Comparison of ENCODE assay signal across 32 cellular contexts in the genomic region with DNA sequence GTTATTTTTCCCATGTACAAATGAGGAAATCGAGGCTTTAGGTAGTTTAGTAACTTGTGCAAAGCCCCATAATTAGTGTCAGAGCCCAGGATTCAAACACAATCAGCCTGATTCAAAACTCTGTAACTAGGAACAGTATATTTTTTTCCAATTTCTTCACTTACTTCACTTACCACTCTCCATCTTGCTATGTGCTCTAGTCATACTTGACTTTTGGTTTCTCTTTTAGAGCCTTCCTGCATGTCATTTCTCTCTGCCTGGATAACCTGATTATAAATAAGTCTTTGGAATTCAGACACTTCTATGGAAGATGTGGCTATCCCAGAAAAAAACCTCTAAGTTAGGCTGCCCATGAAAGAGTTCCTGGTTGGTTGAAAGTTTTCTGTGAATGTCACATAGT. TPM values are rescaled to one million over a fixed set of nuclear protein-coding genes. Genes with fewer than 3 reads are reported as not detected.
DNase-seq lines count a peak whose midpoint lies in the region; ATAC-seq, FAIRE-seq and TF ChIP-seq lines count a peak whose summit lies in the region.
"Had no signal": no experiment of that assay in that cellular context is flagged by ENCODE, and none has a peak within 500 bp of the region (broad histone marks: within the 10 kb centered on the region; RNA-seq: fewer than 3 reads in every experiment).

No MANE protein-coding gene starts in this region.

- RAD21 ChIA-PET in GM12878 (lab: Charles Lee; ENCODE audit: unreplicated experiment), result no interaction called here

- no peaks in the 10 kb centered on the region for H3K9me3 ChIP-seq in MM.1S (replicated peaks; ENCODE audit: insufficient read depth, low read length)
- H3K9me3 ChIP-seq in GM12878 (replicated peaks; ENCODE audit: control insufficient read depth, insufficient read depth, low read length), result no peaks in the 10 kb centered on the region
- no peaks in the 10 kb centered on the region for H3K9me3 ChIP-seq in A673 (ENCODE audit: low read depth, low read length, poor library complexity, severe bottlenecking)
- H3K9me3 ChIP-seq: BLaER1 treated with 17β-estradiol and CSF1 and Interleukin-3, amounts not matched to agents 10 nM and 100 nM; SJSA1 had no signal

- intact Hi-C loops in GM12878 (cut with micrococcal nuclease; ENCODE audit: unreplicated experiment), result no loop called here
- intact Hi-C loops in A673 (cut with micrococcal nuclease; ENCODE audit: unreplicated experiment), result no loop called here

- H3K4me2 ChIP-seq in MM.1S (ENCODE audit: low read depth, low read length) (peak overlapping the region; percentile 37), GM12878 (ENCODE audit: control insufficient read depth, insufficient read depth) (peak overlapping the region; percentile 25; the same call in 1 of the 2 replicates)
- H3K4me2 ChIP-seq: BLaER1 treated with 17β-estradiol and CSF1 and Interleukin-3, amounts not matched to agents 10 nM and 100 nM; PC-9 had no signal

- ATAC-seq in GM18870 (IDR thresholded peaks at IDR 0.05; ENCODE audit: unreplicated experiment) (peak; percentile 50), HG02623 (IDR thresholded peaks at IDR 0.05; ENCODE audit: unreplicated experiment) (peak; percentile 57), GM12878 (peak; percentile 47; the same call in 2 of the 3 replicates)
- ATAC-seq: T-cell had no signal

- no TSS peak for BruUV-seq in GM12878 (replicated peaks; lab: Mats Ljungman, UMichigan)
- BruUV-seq in A673 (replicated peaks; lab: Mats Ljungman, UMichigan), result no TSS peak

- no peaks in the 10 kb centered on the region for H3K27me3 ChIP-seq in MM.1S (replicated peaks; ENCODE audit: insufficient read depth, low read length)
- H3K27me3 ChIP-seq in GM12878 (replicated peaks in 1 of 2; ENCODE audit: control insufficient read depth in 2 of 2, insufficient read depth in 2 of 2, low read length in 1 of 2), result no peaks in the 10 kb centered on the region
- no peaks in the 10 kb centered on the region for H3K27me3 ChIP-seq in A673 (replicated peaks; ENCODE audit: insufficient read depth, low read depth, low read length, poor library complexity)
- H3K27me3 ChIP-seq: SJSA1 had no signal

- H3K4me1 ChIP-seq in MM.1S (ENCODE audit: low read length), result no peaks in the 10 kb centered on the region
- H3K4me1 ChIP-seq in GM12878 (ENCODE audit: control insufficient read depth, insufficient read depth, low read length), result no peaks in the 10 kb centered on the region
- no peaks in the 10 kb centered on the region for H3K4me1 ChIP-seq in A673 (ENCODE audit: insufficient read depth, low read length, poor library complexity, severe bottlenecking)
- H3K4me1 ChIP-seq: BLaER1 treated with 17β-estradiol and CSF1 and Interleukin-3, amounts not matched to agents 10 nM and 100 nM; SJSA1 had no signal

- H4K20me1 ChIP-seq in MM.1S (ENCODE audit: insufficient read depth, low read length) (no peaks in the 10 kb centered on the region), GM12878 (ENCODE audit: control insufficient read depth, insufficient read depth) (no peaks in the 10 kb centered on the region)
- H4K20me1 ChIP-seq: BLaER1 treated with 17β-estradiol and CSF1 and Interleukin-3, amounts not matched to agents 10 nM and 100 nM had no signal

- H3K9me2 ChIP-seq in MM.1S (replicated peaks; ENCODE audit: insufficient read depth, low read length), result no peaks in the 10 kb centered on the region

- no peaks in the 10 kb centered on the region for H3F3A ChIP-seq in MM.1S (ENCODE audit: insufficient read depth, low read length)

- TF ChIP-seq POLR2A in GM12878 (IDR thresholded peaks at IDR 0.05; ENCODE audit: low read depth, low read length), result no peak

- TF ChIP-seq CTCF in MM.1S (IDR thresholded peaks at IDR 0.05; ENCODE audit: low read length) (no peak), GM12878 (IDR thresholded peaks at IDR 0.05 in 2 of 3, conservative IDR thresholded peaks at IDR 0.05 in 1 of 3; ENCODE audit: control insufficient read depth in 2 of 3, extremely low read depth in 1 of 3, insufficient read depth in 1 of 3, low read depth in 3 of 3, low read length in 3 of 3) (no peak), A673 (conservative IDR thresholded peaks at IDR 0.05; ENCODE audit: low read depth, low read length) (no peak), endothelial cell (IDR thresholded peaks at IDR 0.05; ENCODE audit: unreplicated experiment) (no peak)

- SMC1A ChIA-PET in GM12878 (lab: Charles Lee; ENCODE audit: uncharacterized antibody, unreplicated experiment), result interaction anchor here (0.9 kb wide), 1 partner anchor 23 kb away, joined by 3 read pairs; no protein-coding TSS in a partner anchor

- in situ Hi-C loops in GM12878 (cut with MboI), result no loop called here

- TF ChIP-seq EP300 in GM12878 (IDR thresholded peaks at IDR 0.05; ENCODE audit: borderline replicate concordance in 1 of 2, control insufficient read depth in 1 of 2, low read depth in 2 of 2, low read length in 2 of 2), result no peak

- no peaks in the 10 kb centered on the region for H3K79me2 ChIP-seq in MM.1S (ENCODE audit: low read length)
- no peaks in the 10 kb centered on the region for H3K79me2 ChIP-seq in GM12878 (ENCODE audit: control insufficient read depth, insufficient read depth, low read length)

- 0% methylated on average over 1 of the region's 1 CpG for WGBS in GM12878 (ENCODE audit: insufficient coverage, insufficient replicate concordance, low lambda C conversion rate, missing lambda C conversion rate)

- no peak overlapping the region for H3K27ac Mint-ChIP-seq in endothelial cell (ENCODE audit: unreplicated experiment)
- H3K27ac Mint-ChIP-seq: T-cell; T-helper 2 cell treated with Interferon-gamma antibody and Interleukin-4, amounts not matched to agents 5 μg/mL and 100 μg/mL, for 36 hours had no signal

- no peaks in the 10 kb centered on the region for H3K4me1 Mint-ChIP-seq in endothelial cell (ENCODE audit: unreplicated experiment)

- H3K36me3 Mint-ChIP-seq in endothelial cell (ENCODE audit: low read depth, unreplicated experiment), result no peaks in the 10 kb centered on the region
- H3K36me3 Mint-ChIP-seq: CD8-positive, alpha-beta memory T cell; T-cell had no signal

- no peaks in the 10 kb centered on the region for H3K36me3 ChIP-seq in MM.1S (replicated peaks; ENCODE audit: insufficient read depth, low read length)
- no peaks in the 10 kb centered on the region for H3K36me3 ChIP-seq in GM12878 (ENCODE audit: control insufficient read depth in 2 of 2, insufficient read depth in 2 of 2, low read length in 1 of 2)
- H3K36me3 ChIP-seq in A673 (ENCODE audit: insufficient read depth, low read length, poor library complexity, severe bottlenecking), result no peaks in the 10 kb centered on the region
- H3K36me3 ChIP-seq: BLaER1 treated with 17β-estradiol and CSF1 and Interleukin-3, amounts not matched to agents 10 nM and 100 nM; SJSA1 had no signal

- H3K9ac ChIP-seq in MM.1S (ENCODE audit: low read length) (no peak overlapping the region), GM12878 (ENCODE audit: control insufficient read depth, insufficient read depth, low read length) (no peak overlapping the region)
- H3K9ac ChIP-seq: BLaER1 treated with 17β-estradiol and CSF1 and Interleukin-3, amounts not matched to agents 10 nM and 100 nM; GM23248 had no signal

- no peak overlapping the region for H3K27ac ChIP-seq in MM.1S (ENCODE audit: low read length)
- no peak overlapping the region for H3K27ac ChIP-seq in GM12878 (ENCODE audit: control insufficient read depth, insufficient read depth)
- H3K27ac ChIP-seq in A673 (ENCODE audit: low read depth, low read length, poor library complexity, severe bottlenecking), result no peak overlapping the region
- H3K27ac ChIP-seq: BLaER1 treated with 17β-estradiol and CSF1 and Interleukin-3, amounts not matched to agents 10 nM and 100 nM; GM23248; PC-9; SJSA1 had no signal

- CTCF ChIA-PET in GM12878 (lab: Yijun Ruan, JAX) (no interaction called here), A673 (lab: Charles Lee) (no interaction called here)

- POLR2A ChIA-PET in GM12878 (lab: Charles Lee) (no interaction called here), A673 (lab: Charles Lee; ENCODE audit: low non-redundant PET) (no interaction called here)

- H3K9me3 Mint-ChIP-seq in endothelial cell (ENCODE audit: unreplicated experiment), result no peaks in the 10 kb centered on the region
- H3K9me3 Mint-ChIP-seq: CD8-positive, alpha-beta memory T cell; T-cell; T-helper 2 cell treated with Interferon-gamma antibody and Interleukin-4, amounts not matched to agents 5 μg/mL and 100 μg/mL, for 36 hours had no signal

- DNase-seq in MM.1S, result peak; percentile 21
- DNase-seq in GM12878 (ENCODE audit: low read depth, low spot score), result no peak
- no peak for DNase-seq in NCI-H1436 treated with DMSO at 0.1 percent for 48 hours (lab: John Stamatoyannopoulos, UW)
- no peak for DNase-seq in NCI-H2107 treated with DMSO at 0.1 percent for 48 hours (lab: John Stamatoyannopoulos, UW; ENCODE audit: unreplicated experiment)
- DNase-seq in A673 (ENCODE audit: low spot score), result no peak
- no peak for DNase-seq in endothelial cell (ENCODE audit: low spot score)
- DNase-seq: AML-193; CD8-positive, alpha-beta memory T cell; DMS 273 treated with DMSO at 0.1 percent for 48 hours; DMS79; EL; GDM1; GM23248; H7; IMR-90; KG1; NCI-H1092 treated with DMSO at 0.1 percent for 48 hours; NCI-H1436; NCI-H187 treated with DMSO at 0.1 percent for 48 hours; NCI-H524; NCI-H748 treated with DMSO at 0.1 percent for 48 hours; PC-9; Right ventricle myocardium superior; RPMI8226; T-cell had no signal

- no peak for TF ChIP-seq RAD21 in GM12878 (IDR thresholded peaks at IDR 0.05; ENCODE audit: insufficient read depth, low read depth, low read length)

- H3K4me3 ChIP-seq in MM.1S (ENCODE audit: low read length), result peak overlapping the region; percentile 8; the same call in 1 of the 2 replicates
- H3K4me3 ChIP-seq in GM12878, result no peak overlapping the region
- H3K4me3 ChIP-seq in A673 (ENCODE audit: low read depth, low read length, poor library complexity, severe bottlenecking), result no peak overlapping the region
- H3K4me3 ChIP-seq: BLaER1 treated with 17β-estradiol and CSF1 and Interleukin-3, amounts not matched to agents 10 nM and 100 nM; GM23248; PC-9; SJSA1 had no signal

- no peak overlapping the region for H3K4me3 Mint-ChIP-seq in endothelial cell (ENCODE audit: unreplicated experiment)
- H3K4me3 Mint-ChIP-seq: T-cell; T-helper 2 cell treated with Interferon-gamma antibody and Interleukin-4, amounts not matched to agents 5 μg/mL and 100 μg/mL, for 36 hours had no signal

- peak overlapping the region; percentile 72 for H2AFZ ChIP-seq in MM.1S (ENCODE audit: low read length)
- H2AFZ ChIP-seq in GM12878 (ENCODE audit: control insufficient read depth, low read depth, low read length), result peak overlapping the region; percentile 28
- H2AFZ ChIP-seq: GM23248, PC-9 had no signal

- FAIRE-seq in GM12878 (lab: Jason Lieb, UNC), result no peak
- FAIRE-seq: A204.1, GM12891 had no signal

- H3K27me3 Mint-ChIP-seq in endothelial cell (ENCODE audit: unreplicated experiment), result no peaks in the 10 kb centered on the region
- H3K27me3 Mint-ChIP-seq: CD8-positive, alpha-beta memory T cell had no signal

RNA-seq across cellular contexts. Expression of a gene that starts 22.2 kb away (rescaled TPM):
- total RNA-seq in GM12878 (2013; cell fraction: nucleolus; rRNA removed), result not detected in 2 replicates
- total RNA-seq in GM12878 (2014; rRNA removed) (not detected in 2 replicates), GM12878 (2014; rRNA removed; fragmentation: Illumina TruSeq; extraction: Trizol) (not detected in 2 replicates), GM12878 (2021) (not detected in 2 replicates), A673 (2021) (0.13 and 0.24 TPM in 2 replicates), endothelial cell (ENCODE audit: unreplicated experiment) (0.15 TPM)
- not detected for polyA plus RNA-seq in GM12878 (2011; ENCODE audit: low read depth)
- polyA plus RNA-seq in GM12878 (2011; rRNA removed) (0.01 and 0.04 TPM in 2 replicates), GM12878 (2014; fragmentation: Illumina TruSeq; extraction: Trizol) (not detected in 2 replicates), GM12878 (2014; fragmentation: Nextera tagmentation; extraction: Ambion mirVana) (not detected), GM12878 (2014; rRNA removed) (not detected in 2 replicates), GM12878 (2016; fragmentation: Nextera tagmentation; extraction: Ambion mirVana) (not detected)
- not detected in 2 replicates for polyA plus RNA-seq in GM12878 (2011; cell fraction: cytosol; rRNA removed)
- polyA plus RNA-seq in GM12878 (2011; cell fraction: nucleus; rRNA removed), result 0.04 TPM in 1 of 2 replicates, not detected in the other
- 0.04 TPM in 1 of 2 replicates, not detected in the other for polyA plus RNA-seq in GM12878 (2012)
- polyA minus RNA-seq in GM12878 (2011; rRNA and poly(A)+ RNA removed), result not detected in 2 replicates
- polyA minus RNA-seq in GM12878 (2011; cell fraction: cytosol; rRNA and poly(A)+ RNA removed), result not detected in 2 replicates
- polyA minus RNA-seq in GM12878 (2011; cell fraction: nucleus; rRNA and poly(A)+ RNA removed), result not detected in 2 replicates
- total RNA-seq: CD8-positive, alpha-beta memory T cell; GM23248; IMR-90; PC-9; Right ventricle myocardium superior had no signal
- polyA plus RNA-seq: CD8-positive, alpha-beta memory T cell; GM23248; IMR-90 had no signal

RNA-seq across cellular contexts. Expression of a gene that starts 22.4 kb away (rescaled TPM):
- total RNA-seq in GM12878 (2013; cell fraction: nucleolus; rRNA removed), result 25.3 and 26.6 TPM in 2 replicates
- total RNA-seq in GM12878 (2014; rRNA removed) (2.1 and 2.3 TPM in 2 replicates), GM12878 (2014; rRNA removed; fragmentation: Illumina TruSeq; extraction: Trizol) (2.9 and 3.1 TPM in 2 replicates), GM12878 (2021) (2.0 TPM in 2 replicates), A673 (2021) (21.0 and 22.4 TPM in 2 replicates), endothelial cell (ENCODE audit: unreplicated experiment) (21.2 TPM)
- polyA plus RNA-seq in GM12878 (2011; ENCODE audit: low read depth), result 1.8 TPM
- polyA plus RNA-seq in GM12878 (2011; rRNA removed) (16.5 and 26.8 TPM in 2 replicates), GM12878 (2014; fragmentation: Illumina TruSeq; extraction: Trizol) (3.2 and 4.6 TPM in 2 replicates), GM12878 (2014; fragmentation: Nextera tagmentation; extraction: Ambion mirVana) (1 to 10 TPM in 1 of 2 experiments, under 1 TPM in 1; 1.00 to 1.4 TPM), GM12878 (2014; rRNA removed) (2.0 and 3.1 TPM in 2 replicates), GM12878 (2016; fragmentation: Nextera tagmentation; extraction: Ambion mirVana) (1 to 10 TPM; 2.6 to 3.8 TPM)
- polyA plus RNA-seq in GM12878 (2011; cell fraction: cytosol; rRNA removed), result 3.8 and 4.0 TPM in 2 replicates
- polyA plus RNA-seq in GM12878 (2011; cell fraction: nucleus; rRNA removed), result 25.7 and 31.8 TPM in 2 replicates
- polyA plus RNA-seq in GM12878 (2012), result 3.3 and 4.7 TPM in 2 replicates
- 7.8 and 11.8 TPM in 2 replicates for polyA minus RNA-seq in GM12878 (2011; rRNA and poly(A)+ RNA removed)
- polyA minus RNA-seq in GM12878 (2011; cell fraction: cytosol; rRNA and poly(A)+ RNA removed), result 1.6 and 2.1 TPM in 2 replicates
- 7.3 and 8.9 TPM in 2 replicates for polyA minus RNA-seq in GM12878 (2011; cell fraction: nucleus; rRNA and poly(A)+ RNA removed)
- total RNA-seq: PC-9 had no signal
